In the genomic region with DNA sequence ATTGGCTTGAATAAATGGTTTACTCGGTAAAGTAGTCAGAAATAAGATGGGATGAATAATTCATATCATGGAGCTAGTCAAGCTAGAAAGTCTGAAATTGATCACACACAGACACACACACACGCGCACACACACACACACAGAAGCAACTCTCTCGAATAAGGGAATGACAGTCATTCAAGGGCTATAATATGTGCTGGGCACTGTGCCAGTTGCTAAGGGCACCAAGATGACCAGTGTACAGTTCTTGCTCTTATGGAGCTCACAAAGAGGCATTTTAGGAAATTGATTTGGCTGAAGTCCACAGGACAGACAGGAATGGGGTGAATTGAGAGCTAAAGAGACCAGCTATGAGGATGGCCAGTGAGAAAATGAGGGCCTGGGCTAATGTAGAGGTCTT, we compare ENCODE assay signal across 19 cellular contexts. TPM values are rescaled to one million over a fixed set of nuclear protein-coding genes. Genes with fewer than 3 reads are reported as not detected.
A peak's percentile ranks its signal among the peaks of the same experiment; 100 is the strongest.
DNase-seq lines count a peak whose midpoint lies in the region; ATAC-seq and TF ChIP-seq lines count a peak whose summit lies in the region.
"Had no signal": no experiment of that assay in that cellular context is flagged by ENCODE, and none has a peak within 500 bp of the region (broad histone marks: within the 10 kb centered on the region; RNA-seq: fewer than 3 reads in every experiment).

No MANE protein-coding gene starts in this region.

- no peak for TF ChIP-seq CTCF in SK-N-SH (IDR thresholded peaks at IDR 0.05)
- TF ChIP-seq CTCF in smooth muscle cell (IDR thresholded peaks at IDR 0.05; ENCODE audit: borderline replicate concordance, insufficient read depth, poor library complexity, severe bottlenecking): no peak

- 77% methylated on average over 4 of the region's 4 CpGs for WGBS in SK-N-SH (ENCODE audit: low lambda C conversion rate)
- 89% methylated on average over 4 of the region's 4 CpGs for WGBS in smooth muscle cell (ENCODE audit: low lambda C conversion rate)

- no peaks in the 10 kb centered on the region for H3K36me3 Mint-ChIP-seq in activated T-helper 17 cell treated with anti-CD3 and anti-CD28 coated beads, Interleukin-2, amount 50 U/mL, for 72 hours (ENCODE audit: low read depth)

- no peak overlapping the region for H3K4me3 ChIP-seq in SK-N-SH (ENCODE audit: low read depth in 2 of 2, low read length in 1 of 2)
- no peak overlapping the region for H3K4me3 ChIP-seq in smooth muscle cell
- H3K4me3 ChIP-seq: A549, SJSA1 had no signal

- H3K27me3 Mint-ChIP-seq in activated T-helper 17 cell treated with anti-CD3 and anti-CD28 coated beads, Interleukin-2, amount 50 U/mL, for 72 hours: peaks cover 13% of the 10 kb centered on the region

- H2AFZ ChIP-seq in SK-N-SH (ENCODE audit: low read depth): no peak overlapping the region
- no peak overlapping the region for H2AFZ ChIP-seq in smooth muscle cell (ENCODE audit: low read depth)
- H2AFZ ChIP-seq: parathyroid adenoma had no signal

- H3K36me3 ChIP-seq in SK-N-SH (replicated peaks in 1 of 2; ENCODE audit: control insufficient read depth in 1 of 2, insufficient read depth in 2 of 2, low read length in 1 of 2): no peaks in the 10 kb centered on the region
- H3K36me3 ChIP-seq in smooth muscle cell (ENCODE audit: low read depth): no peaks in the 10 kb centered on the region
- H3K36me3 ChIP-seq: SJSA1 had no signal

- peaks cover 0 to 5% of the 10 kb centered on the region in 2 experiments; a peak in 1 of 4 replicates for H3K4me1 ChIP-seq in SK-N-SH (ENCODE audit: control insufficient read depth in 1 of 2, insufficient read depth in 2 of 2, low read depth in 1 of 2, low read length in 1 of 2)
- no peaks in the 10 kb centered on the region for H3K4me1 ChIP-seq in smooth muscle cell (ENCODE audit: low read depth)
- H3K4me1 ChIP-seq: A549, parathyroid adenoma, SJSA1 had no signal

- no peak for TF ChIP-seq EP300 in SK-N-SH (IDR thresholded peaks at IDR 0.05; ENCODE audit: borderline replicate concordance in 1 of 2, low read depth in 1 of 2, low read length in 1 of 2)

- no peaks in the 10 kb centered on the region for H3F3A ChIP-seq in SK-N-SH (replicated peaks; ENCODE audit: insufficient read depth)
- H3F3A ChIP-seq in smooth muscle cell (ENCODE audit: low read depth): no peaks in the 10 kb centered on the region

- H3K9ac ChIP-seq in SK-N-SH (no peak overlapping the region), smooth muscle cell (ENCODE audit: low read depth) (no peak overlapping the region)
- H3K9ac ChIP-seq: parathyroid adenoma had no signal

- H3K9me3 Mint-ChIP-seq in activated T-helper 17 cell treated with anti-CD3 and anti-CD28 coated beads, Interleukin-2, amount 50 U/mL, for 72 hours: no peaks in the 10 kb centered on the region
- H3K9me3 Mint-ChIP-seq: activated T-cell treated with anti-CD3 and anti-CD28 coated beads, Interleukin-2, amount 50 U/mL, for 4 hours; nephron; T-helper 2 cell treated with Interferon-gamma antibody and Interleukin-4, amounts not matched to agents 5 μg/mL and 100 μg/mL, for 36 hours had no signal

- no peaks in the 10 kb centered on the region for H3K9me2 ChIP-seq in SK-N-SH

- H3K4me1 Mint-ChIP-seq in activated T-helper 17 cell treated with anti-CD3 and anti-CD28 coated beads, Interleukin-2, amount 50 U/mL, for 72 hours: no peaks in the 10 kb centered on the region
- H3K4me1 Mint-ChIP-seq: nephron had no signal

- no peak for TF ChIP-seq RAD21 in SK-N-SH (IDR thresholded peaks at IDR 0.05; ENCODE audit: low read length)

- H3K27ac Mint-ChIP-seq in activated T-helper 17 cell treated with anti-CD3 and anti-CD28 coated beads, Interleukin-2, amount 50 U/mL, for 72 hours: peak overlapping the region; percentile 14
- H3K27ac Mint-ChIP-seq: nephron; T-helper 2 cell treated with Interferon-gamma antibody and Interleukin-4, amounts not matched to agents 5 μg/mL and 100 μg/mL, for 36 hours had no signal

- H3K27me3 ChIP-seq in SK-N-SH (ENCODE audit: insufficient read depth) (no peaks in the 10 kb centered on the region), smooth muscle cell (ENCODE audit: low read depth) (no peaks in the 10 kb centered on the region)
- H3K27me3 ChIP-seq: SJSA1 had no signal

- no peak overlapping the region for H3K27ac ChIP-seq in SK-N-SH (ENCODE audit: low read depth in 2 of 2, low read length in 1 of 2)
- no peak overlapping the region for H3K27ac ChIP-seq in smooth muscle cell (ENCODE audit: low read depth)
- H3K27ac ChIP-seq: A549, parathyroid adenoma, SJSA1 had no signal

- no peaks in the 10 kb centered on the region for H3K79me2 ChIP-seq in SK-N-SH (ENCODE audit: insufficient read depth)
- H3K79me2 ChIP-seq in smooth muscle cell (ENCODE audit: low read depth): no peaks in the 10 kb centered on the region
- H3K79me2 ChIP-seq: parathyroid adenoma had no signal

- peak; percentile 41 for DNase-seq in SK-N-SH
- DNase-seq in left colon: peak; percentile 62 to 87
- no peak for DNase-seq in midbrain (lab: John Stamatoyannopoulos, UW)
- no peak for DNase-seq in smooth muscle cell (lab: John Stamatoyannopoulos, UW; ENCODE audit: unreplicated experiment)
- no peak for DNase-seq in GM03348 (ENCODE audit: low spot score)
- DNase-seq: activated naive CD4-positive, alpha-beta T cell treated with anti-CD3 and anti-CD28 coated beads, Interleukin-2, amount 50 U/mL, for 16 hours; activated T-cell treated with anti-CD3 and anti-CD28 coated beads, Interleukin-2, amount 50 U/mL, for 4 hours; DMS53; MV-4-11; NCI-H774; stimulated activated CD4-positive, alpha-beta T cell treated with anti-CD3 and anti-CD28 coated beads, Interleukin-4, amount 100 ng/mL, for 1 hour had no signal

- CTCF ChIA-PET in SK-N-SH (lab: Yijun Ruan, JAX): interaction anchor here (0.8 to 1.6 kb wide), 7 partner anchors 16 to 285 kb away, joined by 3 to 6 read pairs (median 3); a partner anchor contains a TSS

- ATAC-seq in SK-N-SH treated with all-trans-retinoic acid at 6 μM for 48 hours (no peak), left colon (peak; percentile 87), HG02870 (IDR thresholded peaks at IDR 0.05; ENCODE audit: unreplicated experiment) (no peak)
- ATAC-seq in activated T-helper 17 cell treated with anti-CD3 and anti-CD28 coated beads, Interleukin-2, amount 50 U/mL, for 72 hours (replicated peaks): no peak
- ATAC-seq: A549; activated T-cell treated with anti-CD3 and anti-CD28 coated beads, Interleukin-2, amount 50 U/mL, for 4 hours had no signal

- H3K4me2 ChIP-seq in SK-N-SH: no peak overlapping the region
- H3K4me2 ChIP-seq in smooth muscle cell: no peak overlapping the region
- H3K4me2 ChIP-seq: A549 had no signal

- POLR2A ChIA-PET in SK-N-SH (lab: Yijun Ruan, JAX): no interaction called here

- no peaks in the 10 kb centered on the region for H4K20me1 ChIP-seq in SK-N-SH (ENCODE audit: insufficient read depth)
- H4K20me1 ChIP-seq in smooth muscle cell (ENCODE audit: low read depth): no peaks in the 10 kb centered on the region

- no peaks in the 10 kb centered on the region for H3K9me3 ChIP-seq in SK-N-SH
- no peaks in the 10 kb centered on the region for H3K9me3 ChIP-seq in smooth muscle cell (replicated peaks; ENCODE audit: low read depth)
- H3K9me3 ChIP-seq: A549, SJSA1 had no signal

- H3K4me3 Mint-ChIP-seq in activated T-helper 17 cell treated with anti-CD3 and anti-CD28 coated beads, Interleukin-2, amount 50 U/mL, for 72 hours: no peak overlapping the region
- H3K4me3 Mint-ChIP-seq: activated T-cell treated with anti-CD3 and anti-CD28 coated beads, Interleukin-2, amount 50 U/mL, for 4 hours; nephron; T-helper 2 cell treated with Interferon-gamma antibody and Interleukin-4, amounts not matched to agents 5 μg/mL and 100 μg/mL, for 36 hours had no signal

- intact Hi-C loops in left colon (cut with DNase I, micrococcal nuclease): no loop called here

TF ChIP-seq in SK-N-SH, 30 proteins besides CTCF, POLR2A, EP300 and RAD21:
- TF ChIP-seq NFIC (IDR thresholded peaks at IDR 0.05; ENCODE audit: borderline replicate concordance): 0 out of 2 replicates have a peak, but pooled peaks have one; percentile 19
- TF ChIP-seq, protein P1, sequence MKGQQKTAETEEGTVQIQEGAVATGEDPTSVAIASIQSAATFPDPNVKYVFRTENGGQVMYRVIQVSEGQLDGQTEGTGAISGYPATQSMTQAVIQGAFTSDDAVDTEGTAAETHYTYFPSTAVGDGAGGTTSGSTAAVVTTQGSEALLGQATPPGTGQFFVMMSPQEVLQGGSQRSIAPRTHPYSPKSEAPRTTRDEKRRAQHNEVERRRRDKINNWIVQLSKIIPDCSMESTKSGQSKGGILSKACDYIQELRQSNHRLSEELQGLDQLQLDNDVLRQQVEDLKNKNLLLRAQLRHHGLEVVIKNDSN (IDR thresholded peaks at IDR 0.05; ENCODE audit: borderline replicate concordance, low read depth): no peak

TF ChIP-seq in SK-N-SH treated with all-trans-retinoic acid at 6 μM for 48 hours, 23 proteins besides CTCF, POLR2A, EP300 and RAD21 (continues in another document):
- no peak for TF ChIP-seq ARNTL (CRISPR knock-in tag; IDR thresholded peaks at IDR 0.05; ENCODE audit: borderline replicate concordance, low read depth)
- TF ChIP-seq, protein P2, sequence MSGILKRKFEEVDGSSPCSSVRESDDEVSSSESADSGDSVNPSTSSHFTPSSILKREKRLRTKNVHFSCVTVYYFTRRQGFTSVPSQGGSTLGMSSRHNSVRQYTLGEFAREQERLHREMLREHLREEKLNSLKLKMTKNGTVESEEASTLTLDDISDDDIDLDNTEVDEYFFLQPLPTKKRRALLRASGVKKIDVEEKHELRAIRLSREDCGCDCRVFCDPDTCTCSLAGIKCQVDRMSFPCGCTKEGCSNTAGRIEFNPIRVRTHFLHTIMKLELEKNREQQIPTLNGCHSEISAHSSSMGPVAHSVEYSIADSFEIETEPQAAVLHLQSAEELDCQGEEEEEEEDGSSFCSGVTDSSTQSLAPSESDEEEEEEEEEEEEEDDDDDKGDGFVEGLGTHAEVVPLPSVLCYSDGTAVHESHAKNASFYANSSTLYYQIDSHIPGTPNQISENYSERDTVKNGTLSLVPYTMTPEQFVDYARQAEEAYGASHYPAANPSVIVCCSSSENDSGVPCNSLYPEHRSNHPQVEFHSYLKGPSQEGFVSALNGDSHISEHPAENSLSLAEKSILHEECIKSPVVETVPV (CRISPR knock-in tag; IDR thresholded peaks at IDR 0.05): no peak
- TF ChIP-seq TCF4 (CRISPR knock-in tag; IDR thresholded peaks at IDR 0.05; ENCODE audit: borderline replicate concordance): no peak

RNA-seq across cellular contexts. Expression of a gene that starts 34.2 kb away (rescaled TPM):
- polyA plus RNA-seq in SK-N-SH (2012; rRNA removed) (7.1 and 9.6 TPM in 2 replicates), smooth muscle cell (7.9 and 10.9 TPM in 2 replicates)
- 9.2 and 10.8 TPM in 2 replicates for polyA plus RNA-seq in SK-N-SH (2012; cell fraction: cytosol; rRNA removed)
- polyA plus RNA-seq in SK-N-SH (2012; cell fraction: nucleus; rRNA removed): 9.2 and 15.4 TPM in 2 replicates
- 1 to 10 TPM in 1 of 2 donors, not detected in 1; 1.1 TPM for total RNA-seq in activated T-helper 17 cell treated with anti-CD3 and anti-CD28 coated beads, Interleukin-2, amount 50 U/mL, for 72 hours
- total RNA-seq in left colon (100 to 1,000 TPM; 114 to 119 TPM), smooth muscle cell (18.9 and 20.3 TPM in 2 replicates)

RNA-seq across cellular contexts. Expression of a gene that starts 49.4 kb away (rescaled TPM):
- polyA plus RNA-seq in SK-N-SH (2012; rRNA removed) (1.3 and 2.2 TPM in 2 replicates), smooth muscle cell (0.48 and 1.6 TPM in 2 replicates)
- polyA plus RNA-seq in SK-N-SH (2012; cell fraction: cytosol; rRNA removed): 1.2 and 1.3 TPM in 2 replicates
- 1.6 and 1.8 TPM in 2 replicates for polyA plus RNA-seq in SK-N-SH (2012; cell fraction: nucleus; rRNA removed)
- 1 to 10 TPM in 1 of 2 donors, not detected in 1; 3.1 TPM for total RNA-seq in activated T-helper 17 cell treated with anti-CD3 and anti-CD28 coated beads, Interleukin-2, amount 50 U/mL, for 72 hours
- total RNA-seq in left colon (10 to 100 TPM; 32.1 to 33.6 TPM), smooth muscle cell (1.2 and 4.1 TPM in 2 replicates)

Comparison
In these comparisons a context has a peak if more than half of its experiments do, and no peak if none do; other contexts are left out.
1. DNase-seq: peak in SK-N-SH (single experiment) and left colon (2 of 2); none in midbrain (single experiment), smooth muscle cell (single experiment) and GM03348 (single experiment).